8 cellular contexts compared by ENCODE assay signal in the genomic region with DNA sequence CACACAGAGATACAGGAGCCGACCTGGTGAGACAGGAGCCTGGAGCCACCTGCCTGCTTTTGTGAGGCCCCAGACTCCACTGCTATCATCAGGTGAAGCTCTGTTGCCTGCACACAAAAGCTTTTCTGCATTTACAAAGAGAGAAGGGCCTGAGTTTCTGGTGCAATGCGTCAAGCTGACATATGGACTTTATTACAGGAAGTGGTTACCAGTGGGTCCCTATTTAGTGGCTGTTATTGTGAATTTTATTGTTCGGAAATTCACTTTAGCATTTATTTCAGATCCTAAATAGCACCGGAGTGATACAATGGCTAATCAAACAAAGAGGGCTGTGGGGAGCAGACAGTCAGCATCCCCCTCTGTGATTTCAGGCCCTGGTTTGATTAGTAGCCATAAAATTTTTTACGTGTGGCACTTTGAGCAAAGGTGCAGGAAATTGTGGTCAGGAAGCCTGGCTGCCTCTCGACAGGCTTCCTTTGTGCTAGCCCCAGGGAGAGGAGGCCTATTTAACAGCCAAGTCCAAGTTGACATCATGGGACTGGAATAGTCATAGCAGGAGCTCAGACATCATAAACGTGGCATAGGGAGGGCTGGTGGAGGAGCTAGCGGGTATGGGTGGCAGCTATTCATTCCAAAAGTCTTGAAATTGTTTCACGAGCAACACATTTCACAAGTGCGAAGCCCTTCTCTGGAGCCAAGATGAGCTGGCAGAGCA. TPM values are rescaled to one million over a fixed set of nuclear protein-coding genes. Genes with fewer than 3 reads are reported as not detected.
DNase-seq lines count a peak whose midpoint lies in the region; ATAC-seq, FAIRE-seq and TF ChIP-seq lines count a peak whose summit lies in the region.

No MANE protein-coding gene starts in this region.

- DNase-seq in GM12892 (ENCODE audit: insufficient read length) = no peak
- peak; percentile 67 to 94 (median 69) for DNase-seq in NCI-H1417 (lab: John Stamatoyannopoulos, UW)
- peak; percentile 73 for DNase-seq in UCSD-AML1 (lab: John Stamatoyannopoulos, UW; ENCODE audit: unreplicated experiment)
- DNase-seq in glomerular visceral epithelial cell (ENCODE audit: extremely low spot score) = peak; percentile 85
- DNase-seq in stimulated activated CD4-positive, alpha-beta T cell treated with anti-CD3 and anti-CD28 coated beads, TNF-alpha, amount 100 ng/mL, for 48 hours (ENCODE audit: low read depth in 3 of 3) = peak; percentile 27 to 47 (median 36)
- no peak for DNase-seq in DMS53 (lab: John Stamatoyannopoulos, UW)

- ATAC-seq in GM21825 (IDR thresholded peaks at IDR 0.05; ENCODE audit: unreplicated experiment) (peak; percentile 83), HG02798 (IDR thresholded peaks at IDR 0.05; ENCODE audit: poor library complexity, unreplicated experiment) (no peak)

- no peak for TF ChIP-seq POLR2A in GM12892 (IDR thresholded peaks at IDR 0.05; ENCODE audit: low read depth, low read length)

- peak; percentile 40 for FAIRE-seq in GM12892 (lab: Jason Lieb, UNC)

RNA-seq across cellular contexts. Expression of gene TGFBI, which starts 8.4 kb away (rescaled TPM):
- polyA plus RNA-seq in GM12892 (2012; ENCODE audit: missing spikeins) = 0.66 TPM

Comparison
In these comparisons a context has a peak if more than half of its experiments do, and no peak if none do; other contexts are left out.
1. DNase-seq: peak in NCI-H1417 (3 of 3), UCSD-AML1 (single experiment), glomerular visceral epithelial cell (single experiment) and stimulated activated CD4-positive, alpha-beta T cell treated with anti-CD3 and anti-CD28 coated beads, TNF-alpha, amount 100 ng/mL, for 48 hours (3 of 3); none in GM12892 (single experiment) and DMS53 (single experiment).